8 cellular contexts compared by ENCODE assay signal in genomic region chr2:26243643-26244478, GRCh38. TPM values are rescaled to one million over a fixed set of nuclear protein-coding genes. Genes with fewer than 3 reads are reported as not detected.
DNase-seq lines count a peak whose midpoint lies in the region; ATAC-seq, FAIRE-seq and TF ChIP-seq lines count a peak whose summit lies in the region.

No MANE protein-coding gene starts in this region.

- H3K27ac Mint-ChIP-seq in Calu3 (ENCODE audit: unreplicated experiment) (peak overlapping the region; percentile 95), chondrocyte (ENCODE audit: unreplicated experiment) (peak overlapping the region; percentile 100)

- H3K4me3 Mint-ChIP-seq in Calu3 (ENCODE audit: low read depth, unreplicated experiment): peak overlapping the region; percentile 98
- H3K4me3 Mint-ChIP-seq in chondrocyte (ENCODE audit: unreplicated experiment): peak overlapping the region; percentile 92

- H3K4me1 ChIP-seq in HepG2 (ENCODE audit: insufficient read depth, low read length) (peaks cover 66% of the 10 kb centered on the region), testis (peaks cover 18% of the 10 kb centered on the region)

- H3K4me3 ChIP-seq in HepG2 (replicated peaks in 1 of 3; ENCODE audit: insufficient read depth in 1 of 3, low read depth in 2 of 3, low read length in 3 of 3) (peak overlapping the region; percentile 62 to 96 (median 94)), testis (peak overlapping the region; percentile 92 to 93)

- H3K27me3 Mint-ChIP-seq in Calu3 (ENCODE audit: unreplicated experiment): no peaks in the 10 kb centered on the region
- H3K27me3 Mint-ChIP-seq in chondrocyte (ENCODE audit: low read depth): no peaks in the 10 kb centered on the region

- POLR2A ChIA-PET in HepG2 (lab: Yijun Ruan, JAX): interaction anchor here (0.6 to 5.2 kb wide), 17 partner anchors 10 to 1339 kb away, joined by 3 to 38 read pairs (median 4); partner anchors contain the start of genes ASXL2, KIF3C, RAB10 and SELENOI

- peaks cover 36% of the 10 kb centered on the region for H3K4me1 Mint-ChIP-seq in Calu3 (ENCODE audit: low read depth, unreplicated experiment)
- peaks cover 51% of the 10 kb centered on the region for H3K4me1 Mint-ChIP-seq in chondrocyte (ENCODE audit: low read depth)

- CTCF ChIA-PET in Calu3 (lab: Charles Lee): interaction anchor here (0.5 to 1.8 kb wide), 5 partner anchors 11 to 664 kb away, joined by 3 to 5 read pairs (median 5); no protein-coding TSS in a partner anchor
- CTCF ChIA-PET in HepG2 (lab: Yijun Ruan, JAX; ENCODE audit: low intra/inter-chr PET ratio, low total read pairs): no interaction called here

- H3K9me3 ChIP-seq in HepG2 (ENCODE audit: low read length) (no peaks in the 10 kb centered on the region), testis (no peaks in the 10 kb centered on the region)

- H3K36me3 Mint-ChIP-seq in Calu3 (ENCODE audit: insufficient read depth, unreplicated experiment) (peaks cover 41% of the 10 kb centered on the region), chondrocyte (ENCODE audit: low read depth) (no peaks in the 10 kb centered on the region)

- no peak for FAIRE-seq in HepG2 (lab: Jason Lieb, UNC)

- peaks cover 19% of the 10 kb centered on the region for H4K20me1 ChIP-seq in HepG2 (ENCODE audit: insufficient read depth, low read length)

- ATAC-seq in GM19043 (IDR thresholded peaks at IDR 0.05; ENCODE audit: low read depth, unreplicated experiment) (peak; percentile 20), HG03196 (IDR thresholded peaks at IDR 0.05; ENCODE audit: unreplicated experiment) (peak; percentile 13), HepG2 (peak; percentile 56)

- in situ Hi-C loops in HepG2 (cut with HindIII; ENCODE audit: extremely low pct_ligation_motif_present, low pct_unique_long_range_greater_than_20kb): no loop called here

- TF ChIP-seq EP300 in HepG2 (IDR thresholded peaks at IDR 0.05; ENCODE audit: low read depth in 2 of 2, low read length in 2 of 2) (no peak), HepG2 (CRISPR knock-in tag; IDR thresholded peaks at IDR 0.05; ENCODE audit: borderline replicate concordance) (no peak)

- peak; percentile 5 for DNase-seq in Calu3
- DNase-seq in OCI-M1 (lab: John Stamatoyannopoulos, UW): peak; percentile 83
- no peak for DNase-seq in chondrocyte (ENCODE audit: low spot score)
- DNase-seq in HepG2 (ENCODE audit: low spot score): no peak
- peak; percentile 26 for DNase-seq in testis
- no peak for DNase-seq in HPDE6-E6E7 (ENCODE audit: extremely low spot score)

- H3K4me2 ChIP-seq in HepG2 (ENCODE audit: low read depth, low read length): peak overlapping the region; percentile 77

- H3K36me3 ChIP-seq in HepG2 (replicated peaks in 1 of 2; ENCODE audit: control insufficient read depth in 1 of 2, insufficient read depth in 2 of 2, low read length in 2 of 2): no peaks in the 10 kb centered on the region; a peak in 1 of 5 replicates
- H3K36me3 ChIP-seq in testis (ENCODE audit: low read depth, missing control alignments): no peaks in the 10 kb centered on the region

- peaks cover 94% of the 10 kb centered on the region for H3K79me2 ChIP-seq in HepG2 (ENCODE audit: insufficient read depth, low read length)

- no peak for TF ChIP-seq RAD21 in HepG2 (CRISPR knock-in tag; IDR thresholded peaks at IDR 0.05)

- H3K27me3 ChIP-seq in HepG2 (ENCODE audit: control insufficient read depth in 1 of 2, insufficient read depth in 2 of 2, low read length in 2 of 2): peaks cover 0 to 7% of the 10 kb centered on the region in 2 experiments; a peak in 2 of 5 replicates
- no peaks in the 10 kb centered on the region for H3K27me3 ChIP-seq in testis

- H3K9me3 Mint-ChIP-seq in Calu3 (ENCODE audit: low read depth, unreplicated experiment): no peaks in the 10 kb centered on the region
- H3K9me3 Mint-ChIP-seq in chondrocyte (ENCODE audit: low read depth): no peaks in the 10 kb centered on the region

- TF ChIP-seq POLR2A in HepG2 (IDR thresholded peaks at IDR 0.05; ENCODE audit: insufficient read depth in 1 of 2, low read depth in 2 of 2, low read length in 2 of 2) (no peak), testis (IDR thresholded peaks at IDR 0.05) (no peak)

- intact Hi-C loops in Calu3 (cut with micrococcal nuclease; ENCODE audit: unreplicated experiment): loop anchor here (5.0 kb wide), 1 partner anchor 88 kb away; no protein-coding TSS in a partner anchor
- intact Hi-C loops in HepG2 (cut with micrococcal nuclease; ENCODE audit: unreplicated experiment): loop anchor here (2.0 to 5.0 kb wide), 2 partner anchors 31 to 543 kb away; partner anchors contain the start of gene CENPA
- intact Hi-C loops in testis (cut with DNase I; ENCODE audit: low total_unique reads): no loop called here

- peak overlapping the region; percentile 75 for H2AFZ ChIP-seq in HepG2 (ENCODE audit: low read length)

- BruUV-seq in Calu3 (replicated peaks; lab: Mats Ljungman, UMichigan) (TSS peak; percentile 59), HepG2 (replicated peaks; lab: Mats Ljungman, UMichigan) (TSS peak; percentile 65)

- peak overlapping the region; percentile 90 for H3K9ac ChIP-seq in HepG2 (ENCODE audit: insufficient read depth, low read depth, low read length)

- no peak for TF ChIP-seq CTCF in Calu3 (IDR thresholded peaks at IDR 0.05; ENCODE audit: unreplicated experiment)
- no peak for TF ChIP-seq CTCF in chondrocyte (IDR thresholded peaks at IDR 0.05)
- no peak for TF ChIP-seq CTCF in HepG2 (CRISPR knock-in tag; IDR thresholded peaks at IDR 0.05)
- TF ChIP-seq CTCF in testis (IDR thresholded peaks at IDR 0.05): no peak

- H3K27ac ChIP-seq in HepG2 (ENCODE audit: extremely low read length, insufficient read depth, low read length) (peak overlapping the region; percentile 91), testis (peak overlapping the region; percentile 94 to 97)

- 2% methylated on average over 30 of the region's 32 CpGs for WGBS in HepG2 (ENCODE audit: low lambda C conversion rate)
- WGBS in testis, 2 donors: 0 to 1% methylated on average over 32 of the region's 32 CpGs

TF ChIP-seq in HepG2, 621 proteins besides CTCF, POLR2A, EP300 and RAD21 (continues in another document):
- TF ChIP-seq KLF13 (CRISPR knock-in tag; IDR thresholded peaks at IDR 0.05): 0 out of 2 replicates have a peak, but pooled peaks have one; percentile 71
- TF ChIP-seq SRSF9 (IDR thresholded peaks at IDR 0.05; ENCODE audit: borderline replicate concordance, insufficient read depth, low read depth, low read length, poor library complexity, severe bottlenecking): no peak

RNA-seq across cellular contexts. Expression of gene HADHA, which starts 0.6 kb away (rescaled TPM):
- total RNA-seq in Calu3 (2022): 127 TPM in 2 replicates
- 98.0 to 119 TPM (median 103 TPM) in 3 replicates for total RNA-seq in chondrocyte
- total RNA-seq in HepG2 (2016; rRNA removed; fragmentation: Illumina TruSeq; extraction: Trizol): 270 and 385 TPM in 2 replicates
- 28.5 and 37.3 TPM in 2 replicates for total RNA-seq in HepG2 (2016; cell fraction: cytosol; rRNA removed; fragmentation: Illumina TruSeq; extraction: Trizol; ENCODE audit: low read depth)
- 269 and 366 TPM in 2 replicates for total RNA-seq in HepG2 (2016; cell fraction: insoluble cytoplasmic fraction; rRNA removed; fragmentation: Illumina TruSeq; extraction: Trizol)
- 91.6 and 115 TPM in 2 replicates for total RNA-seq in HepG2 (2016; cell fraction: membrane; rRNA removed; fragmentation: Illumina TruSeq; extraction: Trizol)
- total RNA-seq in HepG2 (2016; cell fraction: nucleus; rRNA removed; fragmentation: Illumina TruSeq; extraction: Trizol): 133 TPM in 2 replicates
- 101 and 102 TPM in 2 replicates for polyA plus RNA-seq in HepG2 (2011; rRNA removed)
- polyA plus RNA-seq in HepG2 (2011; cell fraction: cytosol; rRNA removed): 101 and 123 TPM in 2 replicates
- 35.5 and 47.7 TPM in 2 replicates for polyA plus RNA-seq in HepG2 (2011; cell fraction: nucleus; rRNA removed)
- polyA plus RNA-seq in HepG2 (2012): 178 and 209 TPM in 2 replicates
- polyA plus RNA-seq in HepG2 (2016; cell fraction: cytosol; fragmentation: Illumina TruSeq; extraction: Trizol; ENCODE audit: low read depth): 28.3 and 35.5 TPM in 2 replicates
- polyA plus RNA-seq in HepG2 (2016; cell fraction: insoluble cytoplasmic fraction; fragmentation: Illumina TruSeq; extraction: Trizol; ENCODE audit: low read depth): 311 and 319 TPM in 2 replicates
- 67.7 and 83.6 TPM in 2 replicates for polyA plus RNA-seq in HepG2 (2016; cell fraction: membrane; fragmentation: Illumina TruSeq; extraction: Trizol; ENCODE audit: low read depth)
- polyA plus RNA-seq in HepG2 (2016; cell fraction: nucleus; fragmentation: Illumina TruSeq; extraction: Trizol; ENCODE audit: insufficient read depth, low read depth): 138 and 139 TPM in 2 replicates
- 135 and 171 TPM in 2 replicates for polyA minus RNA-seq in HepG2 (2011; rRNA and poly(A)+ RNA removed; ENCODE audit: low replicate concordance)
- polyA minus RNA-seq in HepG2 (2011; cell fraction: cytosol; rRNA and poly(A)+ RNA removed): 120 and 132 TPM in 2 replicates
- 57.7 and 75.8 TPM in 2 replicates for polyA minus RNA-seq in HepG2 (2011; cell fraction: nucleus; rRNA and poly(A)+ RNA removed)
- total RNA-seq in testis: 10 to 100 TPM; 93.7 to 98.8 TPM
- 161 TPM for polyA plus RNA-seq in testis (ENCODE audit: insufficient read depth, low read depth, low replicate concordance)

RNA-seq across cellular contexts. Expression of gene HADHB, which starts 0.9 kb away (rescaled TPM):
- 78.3 and 84.4 TPM in 2 replicates for total RNA-seq in Calu3 (2022)
- total RNA-seq in chondrocyte: 85.0 to 96.8 TPM (median 89.1 TPM) in 3 replicates
- total RNA-seq in HepG2 (2016; rRNA removed; fragmentation: Illumina TruSeq; extraction: Trizol): 238 and 304 TPM in 2 replicates
- 27.8 and 28.9 TPM in 2 replicates for total RNA-seq in HepG2 (2016; cell fraction: cytosol; rRNA removed; fragmentation: Illumina TruSeq; extraction: Trizol; ENCODE audit: low read depth)
- total RNA-seq in HepG2 (2016; cell fraction: insoluble cytoplasmic fraction; rRNA removed; fragmentation: Illumina TruSeq; extraction: Trizol): 239 and 297 TPM in 2 replicates
- 45.3 and 49.2 TPM in 2 replicates for total RNA-seq in HepG2 (2016; cell fraction: membrane; rRNA removed; fragmentation: Illumina TruSeq; extraction: Trizol)
- 107 and 123 TPM in 2 replicates for total RNA-seq in HepG2 (2016; cell fraction: nucleus; rRNA removed; fragmentation: Illumina TruSeq; extraction: Trizol)
- polyA plus RNA-seq in HepG2 (2011; rRNA removed): 97.1 and 112 TPM in 2 replicates
- polyA plus RNA-seq in HepG2 (2011; cell fraction: cytosol; rRNA removed): 101 and 128 TPM in 2 replicates
- polyA plus RNA-seq in HepG2 (2011; cell fraction: nucleus; rRNA removed): 35.3 and 43.0 TPM in 2 replicates
- polyA plus RNA-seq in HepG2 (2012): 78.1 and 124 TPM in 2 replicates
- polyA plus RNA-seq in HepG2 (2016; cell fraction: cytosol; fragmentation: Illumina TruSeq; extraction: Trizol; ENCODE audit: low read depth): 19.4 and 19.7 TPM in 2 replicates
- polyA plus RNA-seq in HepG2 (2016; cell fraction: insoluble cytoplasmic fraction; fragmentation: Illumina TruSeq; extraction: Trizol; ENCODE audit: low read depth): 261 and 264 TPM in 2 replicates
- 31.8 and 34.9 TPM in 2 replicates for polyA plus RNA-seq in HepG2 (2016; cell fraction: membrane; fragmentation: Illumina TruSeq; extraction: Trizol; ENCODE audit: low read depth)
- polyA plus RNA-seq in HepG2 (2016; cell fraction: nucleus; fragmentation: Illumina TruSeq; extraction: Trizol; ENCODE audit: insufficient read depth, low read depth): 130 and 134 TPM in 2 replicates
- polyA minus RNA-seq in HepG2 (2011; rRNA and poly(A)+ RNA removed; ENCODE audit: low replicate concordance): 138 and 239 TPM in 2 replicates
- 86.5 and 95.1 TPM in 2 replicates for polyA minus RNA-seq in HepG2 (2011; cell fraction: cytosol; rRNA and poly(A)+ RNA removed)
- polyA minus RNA-seq in HepG2 (2011; cell fraction: nucleus; rRNA and poly(A)+ RNA removed): 71.3 and 79.6 TPM in 2 replicates
- 100 to 1,000 TPM; 142 to 168 TPM for total RNA-seq in testis
- 171 TPM for polyA plus RNA-seq in testis (ENCODE audit: insufficient read depth, low read depth, low replicate concordance)

Comparison
In these comparisons a context has a peak if more than half of its experiments do, and no peak if none do; other contexts are left out.
1. DNase-seq: peak in Calu3 (single experiment), OCI-M1 (single experiment) and testis (single experiment); none in chondrocyte (single experiment), HepG2 (single experiment) and HPDE6-E6E7 (single experiment).
2. Peak in every context shown above with its lines, with median percentiles within 50 percentile points of each other: ATAC-seq.